19 cellular contexts compared by ENCODE assay signal in genomic region chr20:54086444-54087134, GRCh38. TPM values are rescaled to one million over a fixed set of nuclear protein-coding genes. Genes with fewer than 3 reads are reported as not detected.
DNase-seq lines count a peak whose midpoint lies in the region; ATAC-seq and TF ChIP-seq lines count a peak whose summit lies in the region.
"Had no signal": no experiment of that assay in that cellular context is flagged by ENCODE, and none has a peak within 500 bp of the region (broad histone marks: within the 10 kb centered on the region; RNA-seq: fewer than 3 reads in every experiment).

No MANE protein-coding gene starts in this region.

- H3K36me3 ChIP-seq in mesendoderm (ENCODE audit: control insufficient read depth, insufficient read depth, low read length), result no peaks in the 10 kb centered on the region
- no peaks in the 10 kb centered on the region for H3K36me3 ChIP-seq in thoracic aorta
- H3K36me3 ChIP-seq: left lung, thyroid gland had no signal

- no peaks in the 10 kb centered on the region for H3K27me3 ChIP-seq in mesendoderm (ENCODE audit: insufficient read depth, low read length, poor library complexity)
- no peaks in the 10 kb centered on the region for H3K27me3 ChIP-seq in thoracic aorta (replicated peaks; ENCODE audit: insufficient read depth)
- H3K27me3 ChIP-seq: left lung, thyroid gland had no signal

- no peaks in the 10 kb centered on the region for H3K79me2 ChIP-seq in mesendoderm (ENCODE audit: control insufficient read depth, insufficient read depth, low read length)

- no peak overlapping the region for H3K18ac ChIP-seq in mesendoderm (ENCODE audit: low read length)

- H3K4me1 ChIP-seq in mesendoderm (ENCODE audit: control insufficient read depth, low read depth, low read length), result no peaks in the 10 kb centered on the region
- H3K4me1 ChIP-seq in thoracic aorta (ENCODE audit: control insufficient read depth in 1 of 2, low read depth in 2 of 2), result no peaks in the 10 kb centered on the region
- H3K4me1 ChIP-seq: left lung, thyroid gland had no signal

- H3K56ac ChIP-seq in mesendoderm (ENCODE audit: low read length), result no peak overlapping the region

- H2BK5ac ChIP-seq in mesendoderm (ENCODE audit: low read length), result no peak overlapping the region

- H3K4me2 ChIP-seq in mesendoderm (ENCODE audit: low read length), result no peak overlapping the region

- no peak overlapping the region for H4K5ac ChIP-seq in mesendoderm (ENCODE audit: low read length)

- DNase-seq in left cardiac atrium (no peak), left ventricle myocardium superior (no peak), astrocyte of the hippocampus (ENCODE audit: low read depth, low spot score) (peak; percentile 26), mesendoderm (no peak), thoracic aorta (ENCODE audit: low spot score) (no peak), KG1 (lab: John Stamatoyannopoulos, UW) (no peak), HT-29 (ENCODE audit: low spot score) (no peak), occipital lobe (lab: John Stamatoyannopoulos, UW) (no peak)
- DNase-seq: activated CD4-positive, alpha-beta T cell treated with anti-CD3 and anti-CD28 coated beads for 1 hour; CD4-positive, alpha-beta T cell; dorsolateral prefrontal cortex; KBM-7; left lung; naive B cell; NCI-H1105 treated with DMSO at 0.1 percent for 48 hours; stimulated activated CD4-positive, alpha-beta T cell treated with anti-CD3 and anti-CD28 coated beads, Interleukin-2, amount 100 ng/mL, for 48 hours; T-helper 17 cell; thyroid gland had no signal

- no peak overlapping the region for H4K8ac ChIP-seq in mesendoderm (ENCODE audit: low read depth, low read length)

- peak overlapping the region; percentile 16 for H3K9ac ChIP-seq in mesendoderm (ENCODE audit: low read length)

- H2AK5ac ChIP-seq in mesendoderm (ENCODE audit: low read length), result no peak overlapping the region

- WGBS in mesendoderm (ENCODE audit: extremely low coverage, insufficient coverage, low lambda C conversion rate), result no CpG with 5 or more reads among the region's 13 CpGs

- no peak overlapping the region for H3K23ac ChIP-seq in mesendoderm (ENCODE audit: low read length)

- H3K27ac ChIP-seq in mesendoderm (ENCODE audit: low read depth, low read length) (no peak overlapping the region), thoracic aorta (no peak overlapping the region)
- H3K27ac ChIP-seq: dorsolateral prefrontal cortex, left lung, thyroid gland had no signal

- ATAC-seq in left cardiac atrium (peak; percentile 12 to 47), left ventricle myocardium superior (no peak), thoracic aorta (ENCODE audit: insufficient number of reproducible peaks, low FRiP score, low read depth) (no peak)
- ATAC-seq: left lung, Right ventricle myocardium inferior, T-helper 17 cell had no signal

- no peaks in the 10 kb centered on the region for H3K79me1 ChIP-seq in mesendoderm (ENCODE audit: low read length)

- no peaks in the 10 kb centered on the region for H3K9me3 ChIP-seq in thoracic aorta
- H3K9me3 ChIP-seq: left lung, thyroid gland had no signal

- intact Hi-C loops in left cardiac atrium (cut with DNase I) (no loop called here), left ventricle myocardium superior (cut with micrococcal nuclease) (no loop called here)

- no peak overlapping the region for H2BK120ac ChIP-seq in mesendoderm (ENCODE audit: low read depth, low read length)

- no peak overlapping the region for H3K4ac ChIP-seq in mesendoderm (ENCODE audit: low read depth, low read length)

- H2BK15ac ChIP-seq in mesendoderm (replicated peaks; ENCODE audit: low read depth), result no peak overlapping the region

- no peak overlapping the region for H3K4me3 ChIP-seq in mesendoderm (ENCODE audit: low read length)
- H3K4me3 ChIP-seq in thoracic aorta, result peak overlapping the region; percentile 47
- H3K4me3 ChIP-seq: dorsolateral prefrontal cortex, left lung, thyroid gland had no signal

- TF ChIP-seq CTCF in thoracic aorta (IDR thresholded peaks at IDR 0.05), result no peak

RNA-seq across cellular contexts. Expression of gene BCAS1, which starts 16.2 kb away (rescaled TPM):
- not detected for total RNA-seq in left cardiac atrium
- not detected for total RNA-seq in left ventricle myocardium superior
- polyA plus RNA-seq in mesendoderm (2013, experiment 1 of 2), result 0.13 TPM
- 0.11 TPM for polyA plus RNA-seq in mesendoderm (2013, experiment 2 of 2)
- total RNA-seq in thoracic aorta, result 1 to 10 TPM in 1 of 2 donors, under 1 TPM in 1; under 0.01 to 3.6 TPM
- total RNA-seq in HT-29 (2014; rRNA removed; shearing (Covaris generic)), result 39.5 and 42.4 TPM in 2 replicates
- 3.0 TPM for total RNA-seq in occipital lobe
- total RNA-seq: Right ventricle myocardium inferior had no signal

Comparison
In these comparisons a context has a peak if more than half of its experiments do, and no peak if none do; other contexts are left out.
1. ATAC-seq: peak in left cardiac atrium (2 of 2); none in left ventricle myocardium superior (single experiment) and thoracic aorta (single experiment).